34 cellular contexts compared by ENCODE assay signal in the genomic region with DNA sequence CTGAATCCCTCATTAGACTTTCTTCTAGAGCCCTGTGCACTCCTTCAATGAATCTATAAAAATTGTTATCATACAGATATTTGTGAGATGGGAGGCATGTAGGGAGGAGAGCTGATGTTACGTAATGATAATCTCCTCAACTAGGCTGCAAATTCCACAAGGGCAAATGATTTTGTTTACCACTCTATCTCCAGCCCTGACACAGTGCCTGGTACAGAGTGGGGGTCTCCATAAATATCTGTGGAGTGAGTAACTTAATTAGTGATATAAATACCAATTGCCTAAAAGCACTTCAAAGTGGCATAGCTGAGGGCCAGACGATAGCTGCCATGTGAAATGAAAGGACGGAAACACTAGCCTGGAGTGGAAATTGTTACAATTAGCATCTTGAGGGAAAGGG. TPM values are rescaled to one million over a fixed set of nuclear protein-coding genes. Genes with fewer than 3 reads are reported as not detected.
"Had no signal": no experiment of that assay in that cellular context is flagged by ENCODE, and none has a peak within 500 bp of the region (broad histone marks: within the 10 kb centered on the region; RNA-seq: fewer than 3 reads in every experiment).

No MANE protein-coding gene starts in this region.

- H3K4me1 Mint-ChIP-seq: activated B cell treated with CpG ODN at 0.5 μM for 24 hours; activated CD4-positive, alpha-beta memory T cell treated with anti-CD3 and anti-CD28 coated beads, Interleukin-2, amount 10 ng/mL, durations not matched to agents 7 days and 5 days; activated CD4-positive, alpha-beta T cell treated with anti-CD3 and anti-CD28 coated beads, Interleukin-2, amount 10 ng/mL, durations not matched to agents 7 days and 5 days; activated T-helper 17 cell treated with anti-CD3 and anti-CD28 coated beads, Interleukin-2, amount 50 U/mL, for 72 hours; T-helper 17 cell had no signal

- H3K27ac Mint-ChIP-seq: activated B cell treated with CpG ODN at 0.5 μM for 24 hours; activated CD4-positive, alpha-beta memory T cell treated with anti-CD3 and anti-CD28 coated beads, Interleukin-2, amount 10 ng/mL, durations not matched to agents 7 days and 5 days; activated CD4-positive, alpha-beta T cell treated with anti-CD3 and anti-CD28 coated beads, Interleukin-2, amount 10 ng/mL, durations not matched to agents 7 days and 5 days; activated naive CD8-positive, alpha-beta T cell; activated T-cell treated with anti-CD3 and anti-CD28 coated beads, Interleukin-2, amount 50 U/mL, for 24 hours; activated T-helper 17 cell treated with anti-CD3 and anti-CD28 coated beads, Interleukin-2, amount 50 U/mL, for 72 hours; T-helper 17 cell; T-helper 2 cell treated with Interferon-gamma antibody and Interleukin-4, amounts not matched to agents 5 μg/mL and 100 μg/mL, for 36 hours had no signal

- ATAC-seq: activated CD4-positive, CD25-positive, alpha-beta regulatory T cell treated with anti-CD3 and anti-CD28 coated beads, Interleukin-2, amount 50 U/mL, for 24 hours; activated T-helper 17 cell treated with anti-CD3 and anti-CD28 coated beads, Interleukin-2, amount 50 U/mL, for 72 hours; body of pancreas; gastroesophageal sphincter; T-helper 17 cell had no signal

- H3K36me3 Mint-ChIP-seq: activated naive CD8-positive, alpha-beta T cell had no signal

- H3K27me3 Mint-ChIP-seq: activated naive CD8-positive, alpha-beta T cell had no signal

- H3K27ac ChIP-seq: body of pancreas, epithelial cell of prostate, esophagus squamous epithelium, gastroesophageal sphincter, WERI-Rb-1 had no signal

- DNase-seq: activated B cell treated with CpG ODN at 0.5 μM for 24 hours; activated CD4-positive, alpha-beta memory T cell treated with anti-CD3 and anti-CD28 coated beads, Interleukin-2, amount 10 ng/mL, durations not matched to agents 7 days and 5 days; activated CD4-positive, alpha-beta T cell treated with anti-CD3 and anti-CD28 coated beads, Interleukin-2, amount 10 ng/mL, durations not matched to agents 7 days and 5 days; activated CD4-positive, alpha-beta T cell treated with anti-CD3 and anti-CD28 coated beads, Interleukin-2, amount 50 U/mL, for 4 hours; activated CD8-positive, alpha-beta memory T cell treated with anti-CD3 and anti-CD28 coated beads, Interleukin-2, amount 50 U/mL, for 48 hours; activated effector memory CD4-positive, alpha-beta T cell treated with Interleukin-2 at 50 U/mL for 16 hours; activated gamma-delta T cell treated with Interleukin-2 at 50 U/mL for 16 hours; activated naive CD4-positive, alpha-beta T cell treated with anti-CD3 and anti-CD28 coated beads, Interleukin-2, amount 50 U/mL, for 16 hours; activated naive CD4-positive, alpha-beta T cell treated with Interleukin-2 at 50 U/mL for 16 hours; activated T-cell treated with anti-CD3 and anti-CD28 coated beads for 4 hours; activated T-cell treated with anti-CD3 and anti-CD28 coated beads, Interleukin-2, amount 50 U/mL, for 24 hours; amygdala; aorta; body of pancreas; caudate nucleus; cortex of kidney; dermis blood vessel endothelial cell; effector CD4-positive, alpha-beta T cell; esophagus squamous epithelium; foreskin melanocyte; T-helper 1 cell; T-helper 17 cell; T1000; WERI-Rb-1 had no signal

- H3K4me3 Mint-ChIP-seq: activated B cell treated with CpG ODN at 0.5 μM for 24 hours; activated CD4-positive, alpha-beta memory T cell treated with anti-CD3 and anti-CD28 coated beads, Interleukin-2, amount 10 ng/mL, durations not matched to agents 7 days and 5 days; activated CD4-positive, alpha-beta T cell treated with anti-CD3 and anti-CD28 coated beads, Interleukin-2, amount 10 ng/mL, durations not matched to agents 7 days and 5 days; activated naive CD8-positive, alpha-beta T cell; activated T-cell treated with anti-CD3 and anti-CD28 coated beads, Interleukin-2, amount 50 U/mL, for 24 hours; activated T-helper 17 cell treated with anti-CD3 and anti-CD28 coated beads, Interleukin-2, amount 50 U/mL, for 72 hours; T-helper 17 cell; T-helper 2 cell treated with Interferon-gamma antibody and Interleukin-4, amounts not matched to agents 5 μg/mL and 100 μg/mL, for 36 hours had no signal

- H3K9me3 Mint-ChIP-seq: activated B cell treated with CpG ODN at 0.5 μM for 24 hours; activated CD4-positive, alpha-beta memory T cell treated with anti-CD3 and anti-CD28 coated beads, Interleukin-2, amount 10 ng/mL, durations not matched to agents 7 days and 5 days; activated CD4-positive, alpha-beta T cell treated with anti-CD3 and anti-CD28 coated beads, Interleukin-2, amount 10 ng/mL, durations not matched to agents 7 days and 5 days; activated T-cell treated with anti-CD3 and anti-CD28 coated beads, Interleukin-2, amount 50 U/mL, for 24 hours; activated T-helper 17 cell treated with anti-CD3 and anti-CD28 coated beads, Interleukin-2, amount 50 U/mL, for 72 hours; T-helper 2 cell treated with Interferon-gamma antibody and Interleukin-4, amounts not matched to agents 5 μg/mL and 100 μg/mL, for 36 hours had no signal

RNA-seq across cellular contexts. Expression of a gene that starts 54.2 kb away (rescaled TPM):
- total RNA-seq: activated B cell treated with CpG ODN at 0.5 μM for 24 hours; activated CD4-positive, alpha-beta memory T cell treated with anti-CD3 and anti-CD28 coated beads, Interleukin-2, amount 10 ng/mL, durations not matched to agents 7 days and 5 days; activated CD4-positive, alpha-beta T cell treated with anti-CD3 and anti-CD28 coated beads, Interleukin-2, amount 10 ng/mL, durations not matched to agents 7 days and 5 days; activated T-helper 17 cell treated with anti-CD3 and anti-CD28 coated beads, Interleukin-2, amount 50 U/mL, for 72 hours; chondrocyte; endothelial cell of umbilical vein; esophagus squamous epithelium; fibroblast of lung; fibroblast of villous mesenchyme; T-helper 17 cell had no signal
